Comparison of ENCODE assay signal across 10 cellular contexts in the genomic region with DNA sequence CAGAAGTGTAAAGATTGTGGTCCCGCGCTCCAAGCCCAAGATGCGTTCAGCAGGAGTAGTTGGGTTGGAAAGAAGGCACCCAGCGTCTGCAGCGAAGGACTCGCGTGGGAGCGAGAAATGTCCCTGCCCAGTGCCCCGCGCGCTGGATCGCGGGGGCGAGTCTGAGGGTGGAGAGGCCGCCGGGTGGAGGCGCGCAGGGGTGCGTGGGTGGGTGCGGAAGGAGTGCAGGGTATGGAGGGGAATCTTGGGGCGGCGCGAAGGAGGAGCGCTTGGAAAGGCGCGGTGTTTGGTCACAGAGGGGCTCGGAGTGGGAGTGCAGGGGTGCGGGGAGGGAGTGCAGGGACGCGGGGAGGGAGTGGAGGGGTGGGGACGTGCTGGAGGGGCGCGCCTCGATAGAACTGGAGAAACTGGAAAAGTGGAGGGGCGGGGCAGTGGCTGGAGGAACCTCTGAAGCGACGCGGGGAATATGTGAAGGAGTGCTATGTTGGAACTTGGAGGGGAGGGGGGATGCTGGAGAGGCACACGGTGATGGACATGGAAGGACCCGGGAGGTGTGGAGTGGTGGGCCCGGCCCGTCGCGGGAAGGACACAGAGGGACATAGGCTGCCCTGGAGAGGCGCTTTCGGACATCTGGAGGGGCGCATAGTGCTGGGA. TPM values are rescaled to one million over a fixed set of nuclear protein-coding genes. Genes with fewer than 3 reads are reported as not detected.
DNase-seq lines count a peak whose midpoint lies in the region; ATAC-seq and TF ChIP-seq lines count a peak whose summit lies in the region.
"Had no signal": no experiment of that assay in that cellular context is flagged by ENCODE, and none has a peak within 500 bp of the region (broad histone marks: within the 10 kb centered on the region; RNA-seq: fewer than 3 reads in every experiment).

No MANE protein-coding gene starts in this region.

- H3K36me3 ChIP-seq in iPS DF 6.9 (ENCODE audit: control insufficient read depth, insufficient read depth, low read length) (no peaks in the 10 kb centered on the region), skeletal muscle satellite cell (ENCODE audit: insufficient read depth, low read length) (no peaks in the 10 kb centered on the region)

- no peak for TF ChIP-seq CTCF in GM20000 (IDR thresholded peaks at IDR 0.05; ENCODE audit: extremely low read depth, missing control alignments)

- DNase-seq in GM20000 (ENCODE audit: low spot score) = peak; percentile 39
- DNase-seq in astrocyte of the hippocampus (ENCODE audit: low read depth, low spot score) = peak; percentile 32
- no peak for DNase-seq in iPS DF 6.9 (ENCODE audit: low read depth, low spot score)
- DNase-seq in GOT3 (lab: John Stamatoyannopoulos, UW) = no peak
- DNase-seq in NCI-H2081 (lab: John Stamatoyannopoulos, UW) = no peak
- DNase-seq in activated CD4-positive, alpha-beta T cell treated with anti-CD3 and anti-CD28 coated beads for 48 hours = no peak
- DNase-seq: naive thymus-derived CD8-positive, alpha-beta T cell had no signal

- H3K27me3 ChIP-seq in iPS DF 6.9 (ENCODE audit: control insufficient read depth, insufficient read depth, low read length) (peaks cover 2% of the 10 kb centered on the region; the same call in 1 of the 2 replicates), skeletal muscle satellite cell (ENCODE audit: control insufficient read depth, insufficient read depth, low read length) (no peaks in the 10 kb centered on the region)

- ATAC-seq in HG03097 (IDR thresholded peaks at IDR 0.05; ENCODE audit: low FRiP score, unreplicated experiment) = no peak
- ATAC-seq: naive thymus-derived CD8-positive, alpha-beta T cell; Panc1 had no signal

- no CpG with 5 or more reads among the region's 47 CpGs for WGBS in iPS DF 6.9 (ENCODE audit: insufficient coverage, insufficient read length)

- H3K9me3 ChIP-seq in iPS DF 6.9 (ENCODE audit: control insufficient read depth, insufficient read depth, low read length) (no peaks in the 10 kb centered on the region), skeletal muscle satellite cell (replicated peaks; ENCODE audit: low read length) (no peaks in the 10 kb centered on the region)

- peak overlapping the region; percentile 90 for H3K4me2 ChIP-seq in skeletal muscle satellite cell (ENCODE audit: low read length)

- no peaks in the 10 kb centered on the region for H3K4me1 ChIP-seq in iPS DF 6.9 (ENCODE audit: control insufficient read depth, insufficient read depth, low read length)
- no peaks in the 10 kb centered on the region for H3K4me1 ChIP-seq in skeletal muscle satellite cell (ENCODE audit: control insufficient read depth, insufficient read depth, low read length)

- peak overlapping the region; percentile 36 for H3K9ac ChIP-seq in skeletal muscle satellite cell (ENCODE audit: low read depth, low read length)

- H3K4me3 ChIP-seq in iPS DF 6.9 (ENCODE audit: low read length) (peak overlapping the region; percentile 85; the same call in 1 of the 2 replicates), skeletal muscle satellite cell (ENCODE audit: low read length) (peak overlapping the region; percentile 81)

- no peak overlapping the region for H3K27ac ChIP-seq in iPS DF 6.9 (ENCODE audit: low read length)

RNA-seq across cellular contexts. Expression of a gene that starts 21.1 kb away (rescaled TPM):
- total RNA-seq in skeletal muscle satellite cell (2012; rRNA removed) = 1.1 TPM in 1 of 2 replicates, not detected in the other
- total RNA-seq: naive thymus-derived CD8-positive, alpha-beta T cell had no signal

Comparison
In these comparisons a context has a peak if more than half of its experiments do, and no peak if none do; other contexts are left out.
1. DNase-seq: peak in GM20000 (single experiment) and astrocyte of the hippocampus (single experiment); none in iPS DF 6.9 (single experiment), GOT3 (single experiment), NCI-H2081 (0 of 2) and activated CD4-positive, alpha-beta T cell treated with anti-CD3 and anti-CD28 coated beads for 48 hours (single experiment).